Comparison of ENCODE assay signal across 3 cellular contexts in the genomic region with DNA sequence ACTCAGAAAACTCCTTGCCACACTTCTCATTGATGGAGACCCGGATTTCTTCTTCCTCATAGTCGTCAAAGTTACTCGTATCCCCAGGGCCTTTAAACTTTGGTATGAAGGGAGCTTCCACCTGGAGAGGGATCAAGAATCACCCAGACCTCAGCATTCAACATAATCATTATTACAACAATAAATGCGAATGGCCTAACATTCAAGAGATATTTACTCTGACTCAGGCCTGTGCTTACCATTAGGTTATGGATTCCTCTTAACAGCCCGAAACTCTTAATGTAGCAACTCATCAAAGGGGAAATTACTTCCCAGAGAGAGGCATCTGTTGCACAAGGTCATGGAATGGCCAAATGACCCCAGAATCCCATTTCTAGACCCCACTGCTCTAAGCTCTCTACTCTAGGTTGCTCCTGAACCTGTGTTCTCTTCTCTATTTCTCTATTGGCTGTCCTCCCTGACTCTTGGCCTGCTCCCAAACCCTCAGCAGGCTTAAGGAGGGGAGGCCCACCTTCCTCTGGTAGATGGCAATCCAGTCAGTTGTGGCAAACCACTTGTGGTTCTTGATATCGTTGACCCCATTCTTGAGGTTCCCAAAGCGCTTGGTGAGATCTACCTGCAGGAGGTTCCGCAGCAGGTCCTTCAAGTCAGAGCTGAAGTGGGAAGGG.
TF ChIP-seq lines count a peak whose summit lies in the region.

No MANE protein-coding gene starts in this region.

TF ChIP-seq in SK-N-SH treated with all-trans-retinoic acid at 6 μM for 48 hours, 23 proteins besides CTCF, POLR2A, EP300 and RAD21:
- no peak for TF ChIP-seq PPARA (CRISPR knock-in tag; IDR thresholded peaks at IDR 0.05; ENCODE audit: borderline replicate concordance)
- peak; percentile 62; the same call in 1 of the 2 replicates for TF ChIP-seq ZNF8 (CRISPR knock-in tag; IDR thresholded peaks at IDR 0.05)
- TF ChIP-seq, protein P1, sequence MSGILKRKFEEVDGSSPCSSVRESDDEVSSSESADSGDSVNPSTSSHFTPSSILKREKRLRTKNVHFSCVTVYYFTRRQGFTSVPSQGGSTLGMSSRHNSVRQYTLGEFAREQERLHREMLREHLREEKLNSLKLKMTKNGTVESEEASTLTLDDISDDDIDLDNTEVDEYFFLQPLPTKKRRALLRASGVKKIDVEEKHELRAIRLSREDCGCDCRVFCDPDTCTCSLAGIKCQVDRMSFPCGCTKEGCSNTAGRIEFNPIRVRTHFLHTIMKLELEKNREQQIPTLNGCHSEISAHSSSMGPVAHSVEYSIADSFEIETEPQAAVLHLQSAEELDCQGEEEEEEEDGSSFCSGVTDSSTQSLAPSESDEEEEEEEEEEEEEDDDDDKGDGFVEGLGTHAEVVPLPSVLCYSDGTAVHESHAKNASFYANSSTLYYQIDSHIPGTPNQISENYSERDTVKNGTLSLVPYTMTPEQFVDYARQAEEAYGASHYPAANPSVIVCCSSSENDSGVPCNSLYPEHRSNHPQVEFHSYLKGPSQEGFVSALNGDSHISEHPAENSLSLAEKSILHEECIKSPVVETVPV (CRISPR knock-in tag; IDR thresholded peaks at IDR 0.05), result no peak
- no peak for TF ChIP-seq CSDC2 (CRISPR knock-in tag; IDR thresholded peaks at IDR 0.05)
- TF ChIP-seq, protein P2, sequence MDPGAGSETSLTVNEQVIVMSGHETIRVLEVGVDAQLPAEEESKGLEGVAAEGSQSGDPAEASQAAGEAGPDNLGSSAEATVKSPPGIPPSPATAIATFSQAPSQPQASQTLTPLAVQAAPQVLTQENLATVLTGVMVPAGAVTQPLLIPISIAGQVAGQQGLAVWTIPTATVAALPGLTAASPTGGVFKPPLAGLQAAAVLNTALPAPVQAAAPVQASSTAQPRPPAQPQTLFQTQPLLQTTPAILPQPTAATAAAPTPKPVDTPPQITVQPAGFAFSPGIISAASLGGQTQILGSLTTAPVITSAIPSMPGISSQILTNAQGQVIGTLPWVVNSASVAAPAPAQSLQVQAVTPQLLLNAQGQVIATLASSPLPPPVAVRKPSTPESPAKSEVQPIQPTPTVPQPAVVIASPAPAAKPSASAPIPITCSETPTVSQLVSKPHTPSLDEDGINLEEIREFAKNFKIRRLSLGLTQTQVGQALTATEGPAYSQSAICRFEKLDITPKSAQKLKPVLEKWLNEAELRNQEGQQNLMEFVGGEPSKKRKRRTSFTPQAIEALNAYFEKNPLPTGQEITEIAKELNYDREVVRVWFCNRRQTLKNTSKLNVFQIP (CRISPR knock-in tag; IDR thresholded peaks at IDR 0.05; ENCODE audit: borderline replicate concordance, low read depth), result no peak

TF ChIP-seq in SK-N-SH, 30 proteins besides CTCF, POLR2A, EP300 and RAD21 (continued from another document and continues in another):
- TF ChIP-seq TCF12 (IDR thresholded peaks at IDR 0.05), result no peak
- no peak for TF ChIP-seq CHD2 (IDR thresholded peaks at IDR 0.05; ENCODE audit: low read length, partially characterized antibody)
- no peak for TF ChIP-seq EZH2phosphoT487 (IDR thresholded peaks at IDR 0.05; ENCODE audit: borderline replicate concordance, low read depth)
- no peak for TF ChIP-seq TEAD4 (IDR thresholded peaks at IDR 0.05; ENCODE audit: borderline replicate concordance, insufficient read depth)
- TF ChIP-seq, protein P3, sequence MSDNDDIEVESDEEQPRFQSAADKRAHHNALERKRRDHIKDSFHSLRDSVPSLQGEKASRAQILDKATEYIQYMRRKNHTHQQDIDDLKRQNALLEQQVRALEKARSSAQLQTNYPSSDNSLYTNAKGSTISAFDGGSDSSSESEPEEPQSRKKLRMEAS (IDR thresholded peaks at IDR 0.05; ENCODE audit: low read depth), result no peak
- TF ChIP-seq FOSL2 (IDR thresholded peaks at IDR 0.05; ENCODE audit: borderline replicate concordance, low read depth), result no peak
- no peak for TF ChIP-seq POLR2AphosphoS5 (IDR thresholded peaks at IDR 0.05; ENCODE audit: low read depth, low read length)
- TF ChIP-seq, protein P4, sequence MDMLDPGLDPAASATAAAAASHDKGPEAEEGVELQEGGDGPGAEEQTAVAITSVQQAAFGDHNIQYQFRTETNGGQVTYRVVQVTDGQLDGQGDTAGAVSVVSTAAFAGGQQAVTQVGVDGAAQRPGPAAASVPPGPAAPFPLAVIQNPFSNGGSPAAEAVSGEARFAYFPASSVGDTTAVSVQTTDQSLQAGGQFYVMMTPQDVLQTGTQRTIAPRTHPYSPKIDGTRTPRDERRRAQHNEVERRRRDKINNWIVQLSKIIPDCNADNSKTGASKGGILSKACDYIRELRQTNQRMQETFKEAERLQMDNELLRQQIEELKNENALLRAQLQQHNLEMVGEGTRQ (IDR thresholded peaks at IDR 0.05; ENCODE audit: borderline replicate concordance, low read depth, low read length), result no peak
- TF ChIP-seq, protein P5, sequence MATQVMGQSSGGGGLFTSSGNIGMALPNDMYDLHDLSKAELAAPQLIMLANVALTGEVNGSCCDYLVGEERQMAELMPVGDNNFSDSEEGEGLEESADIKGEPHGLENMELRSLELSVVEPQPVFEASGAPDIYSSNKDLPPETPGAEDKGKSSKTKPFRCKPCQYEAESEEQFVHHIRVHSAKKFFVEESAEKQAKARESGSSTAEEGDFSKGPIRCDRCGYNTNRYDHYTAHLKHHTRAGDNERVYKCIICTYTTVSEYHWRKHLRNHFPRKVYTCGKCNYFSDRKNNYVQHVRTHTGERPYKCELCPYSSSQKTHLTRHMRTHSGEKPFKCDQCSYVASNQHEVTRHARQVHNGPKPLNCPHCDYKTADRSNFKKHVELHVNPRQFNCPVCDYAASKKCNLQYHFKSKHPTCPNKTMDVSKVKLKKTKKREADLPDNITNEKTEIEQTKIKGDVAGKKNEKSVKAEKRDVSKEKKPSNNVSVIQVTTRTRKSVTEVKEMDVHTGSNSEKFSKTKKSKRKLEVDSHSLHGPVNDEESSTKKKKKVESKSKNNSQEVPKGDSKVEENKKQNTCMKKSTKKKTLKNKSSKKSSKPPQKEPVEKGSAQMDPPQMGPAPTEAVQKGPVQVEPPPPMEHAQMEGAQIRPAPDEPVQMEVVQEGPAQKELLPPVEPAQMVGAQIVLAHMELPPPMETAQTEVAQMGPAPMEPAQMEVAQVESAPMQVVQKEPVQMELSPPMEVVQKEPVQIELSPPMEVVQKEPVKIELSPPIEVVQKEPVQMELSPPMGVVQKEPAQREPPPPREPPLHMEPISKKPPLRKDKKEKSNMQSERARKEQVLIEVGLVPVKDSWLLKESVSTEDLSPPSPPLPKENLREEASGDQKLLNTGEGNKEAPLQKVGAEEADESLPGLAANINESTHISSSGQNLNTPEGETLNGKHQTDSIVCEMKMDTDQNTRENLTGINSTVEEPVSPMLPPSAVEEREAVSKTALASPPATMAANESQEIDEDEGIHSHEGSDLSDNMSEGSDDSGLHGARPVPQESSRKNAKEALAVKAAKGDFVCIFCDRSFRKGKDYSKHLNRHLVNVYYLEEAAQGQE (IDR thresholded peaks at IDR 0.05; ENCODE audit: low read depth, low read length), result no peak
- TF ChIP-seq, protein P6, sequence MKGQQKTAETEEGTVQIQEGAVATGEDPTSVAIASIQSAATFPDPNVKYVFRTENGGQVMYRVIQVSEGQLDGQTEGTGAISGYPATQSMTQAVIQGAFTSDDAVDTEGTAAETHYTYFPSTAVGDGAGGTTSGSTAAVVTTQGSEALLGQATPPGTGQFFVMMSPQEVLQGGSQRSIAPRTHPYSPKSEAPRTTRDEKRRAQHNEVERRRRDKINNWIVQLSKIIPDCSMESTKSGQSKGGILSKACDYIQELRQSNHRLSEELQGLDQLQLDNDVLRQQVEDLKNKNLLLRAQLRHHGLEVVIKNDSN (IDR thresholded peaks at IDR 0.05; ENCODE audit: borderline replicate concordance, low read depth), result no peak
- TF ChIP-seq, protein P7, sequence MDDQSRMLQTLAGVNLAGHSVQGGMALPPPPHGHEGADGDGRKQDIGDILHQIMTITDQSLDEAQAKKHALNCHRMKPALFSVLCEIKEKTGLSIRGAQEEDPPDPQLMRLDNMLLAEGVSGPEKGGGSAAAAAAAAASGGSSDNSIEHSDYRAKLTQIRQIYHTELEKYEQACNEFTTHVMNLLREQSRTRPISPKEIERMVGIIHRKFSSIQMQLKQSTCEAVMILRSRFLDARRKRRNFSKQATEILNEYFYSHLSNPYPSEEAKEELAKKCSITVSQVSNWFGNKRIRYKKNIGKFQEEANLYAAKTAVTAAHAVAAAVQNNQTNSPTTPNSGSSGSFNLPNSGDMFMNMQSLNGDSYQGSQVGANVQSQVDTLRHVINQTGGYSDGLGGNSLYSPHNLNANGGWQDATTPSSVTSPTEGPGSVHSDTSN (IDR thresholded peaks at IDR 0.05), result no peak
- TF ChIP-seq GABPA (IDR thresholded peaks at IDR 0.05; ENCODE audit: low read depth), result no peak
- TF ChIP-seq RFX5 (IDR thresholded peaks at IDR 0.05; ENCODE audit: low read length), result no peak
- TF ChIP-seq SMC3 (IDR thresholded peaks at IDR 0.05; ENCODE audit: low read depth, low read length), result no peak
- no peak for TF ChIP-seq FOXM1 (IDR thresholded peaks at IDR 0.05; ENCODE audit: low read depth)
- TF ChIP-seq JUND (IDR thresholded peaks at IDR 0.05), result no peak
- no peak for TF ChIP-seq MEF2A (IDR thresholded peaks at IDR 0.05; ENCODE audit: borderline replicate concordance, low read depth)

TF ChIP-seq in GM12891, 5 proteins besides CTCF, POLR2A, EP300 and RAD21 (continued from another document):
- TF ChIP-seq TAF1 (IDR thresholded peaks at IDR 0.05; ENCODE audit: low read depth, low read length) (no peak), POLR2AphosphoS5 (IDR thresholded peaks at IDR 0.05; ENCODE audit: low read depth, low read length) (no peak), SPI1 (IDR thresholded peaks at IDR 0.05; ENCODE audit: low read depth, low read length) (no peak), PAX5 (IDR thresholded peaks at IDR 0.05; ENCODE audit: insufficient read depth, low read length, severe bottlenecking) (no peak)
